Comparison of ENCODE assay signal across 14 cellular contexts in genomic region chr15:39269821-39270220, GRCh38.
A peak's percentile ranks its signal among the peaks of the same experiment; 100 is the strongest.
DNase-seq lines count a peak whose midpoint lies in the region.
"Had no signal": no experiment of that assay in that cellular context is flagged by ENCODE, and none has a peak within 500 bp of the region (broad histone marks: within the 10 kb centered on the region; RNA-seq: fewer than 3 reads in every experiment).

No MANE protein-coding gene starts in this region.

- DNase-seq in EH (ENCODE audit: low read depth) (peak; percentile 39), NCI-H345 treated with DMSO at 0.1 percent for 48 hours (lab: John Stamatoyannopoulos, UW; ENCODE audit: unreplicated experiment) (peak; percentile 43), dermis microvascular lymphatic vessel endothelial cell (ENCODE audit: low read depth in 2 of 2) (peak; percentile 29 to 59), pons (ENCODE audit: low spot score) (peak; percentile 30), HUDEP-2 (lab: John Stamatoyannopoulos, UW; ENCODE audit: unreplicated experiment in 76 of 76) (no peak), GM19238 (ENCODE audit: insufficient read length, low spot score) (no peak), SKM-1 (lab: John Stamatoyannopoulos, UW; ENCODE audit: unreplicated experiment) (no peak)
- DNase-seq: activated naive CD8-positive, alpha-beta T cell treated with anti-CD3 and anti-CD28 coated beads for 36 hours; naive thymus-derived CD8-positive, alpha-beta T cell; NCI-H1694 treated with DMSO at 0.1 percent for 48 hours; NCI-H524; SIG-M5; T1000; upper lobe of right lung had no signal

Comparison
In these comparisons a context has a peak if more than half of its experiments do, and no peak if none do; other contexts are left out.
1. DNase-seq: peak in EH (single experiment), NCI-H345 treated with DMSO at 0.1 percent for 48 hours (single experiment), dermis microvascular lymphatic vessel endothelial cell (2 of 2) and pons (single experiment); none in HUDEP-2 (0 of 76), GM19238 (single experiment) and SKM-1 (single experiment).